1 cellular context compared by ENCODE assay signal in genomic region chr13:91399189-91400093, GRCh38.
TF ChIP-seq lines count a peak whose summit lies in the region.

No MANE protein-coding gene starts in this region.

TF ChIP-seq in HepG2, 621 proteins besides CTCF, POLR2A, EP300 and RAD21:
- TF ChIP-seq ATF6 (CRISPR knock-in tag; conservative IDR thresholded peaks at IDR 0.05) (no peak), GLI4 (CRISPR knock-in tag; IDR thresholded peaks at IDR 0.05; ENCODE audit: borderline replicate concordance) (no peak)
